Comparison of ENCODE assay signal across 14 cellular contexts in genomic region chr11:79152511-79152910, GRCh38.
"Had no signal": no experiment of that assay in that cellular context is flagged by ENCODE, and none has a peak within 500 bp of the region (broad histone marks: within the 10 kb centered on the region; RNA-seq: fewer than 3 reads in every experiment).

No MANE protein-coding gene starts in this region.

- H3K4me1 ChIP-seq: body of pancreas, SJSA1 had no signal

- H3K27me3 ChIP-seq: body of pancreas, SJSA1 had no signal

- DNase-seq: activated CD4-positive, alpha-beta memory T cell treated with anti-CD3 and anti-CD28 coated beads, Interleukin-2, amount 10 ng/mL, durations not matched to agents 7 days and 5 days; activated naive CD4-positive, alpha-beta T cell; body of pancreas; central memory CD4-positive, alpha-beta T cell; effector memory CD4-positive, alpha-beta T cell; foreskin fibroblast; left ventricle myocardium superior; mesendoderm; nephron progenitor cell; small intestine; T1000 had no signal

- H3K9me3 Mint-ChIP-seq: activated CD4-positive, alpha-beta memory T cell treated with anti-CD3 and anti-CD28 coated beads, Interleukin-2, amount 10 ng/mL, durations not matched to agents 7 days and 5 days; nephron progenitor cell; type B pancreatic cell had no signal

- H3K36me3 ChIP-seq: SJSA1 had no signal

- H3K27ac ChIP-seq: body of pancreas, SJSA1, VCaP had no signal

- H3K4me1 Mint-ChIP-seq: activated CD4-positive, alpha-beta memory T cell treated with anti-CD3 and anti-CD28 coated beads, Interleukin-2, amount 10 ng/mL, durations not matched to agents 7 days and 5 days; nephron progenitor cell had no signal

- H3K27me3 Mint-ChIP-seq: activated CD4-positive, alpha-beta memory T cell treated with anti-CD3 and anti-CD28 coated beads, Interleukin-2, amount 10 ng/mL, durations not matched to agents 7 days and 5 days; type B pancreatic cell had no signal

- H3K9me3 ChIP-seq: body of pancreas, SJSA1 had no signal

- H3K27ac Mint-ChIP-seq: activated CD4-positive, alpha-beta memory T cell treated with anti-CD3 and anti-CD28 coated beads, Interleukin-2, amount 10 ng/mL, durations not matched to agents 7 days and 5 days; nephron progenitor cell; type B pancreatic cell had no signal

- H3K4me3 Mint-ChIP-seq: activated CD4-positive, alpha-beta memory T cell treated with anti-CD3 and anti-CD28 coated beads, Interleukin-2, amount 10 ng/mL, durations not matched to agents 7 days and 5 days; nephron progenitor cell; type B pancreatic cell had no signal

- H3K4me3 ChIP-seq: body of pancreas, SJSA1 had no signal
